ENCODE assay signal across 15 cellular contexts in the genomic region with DNA sequence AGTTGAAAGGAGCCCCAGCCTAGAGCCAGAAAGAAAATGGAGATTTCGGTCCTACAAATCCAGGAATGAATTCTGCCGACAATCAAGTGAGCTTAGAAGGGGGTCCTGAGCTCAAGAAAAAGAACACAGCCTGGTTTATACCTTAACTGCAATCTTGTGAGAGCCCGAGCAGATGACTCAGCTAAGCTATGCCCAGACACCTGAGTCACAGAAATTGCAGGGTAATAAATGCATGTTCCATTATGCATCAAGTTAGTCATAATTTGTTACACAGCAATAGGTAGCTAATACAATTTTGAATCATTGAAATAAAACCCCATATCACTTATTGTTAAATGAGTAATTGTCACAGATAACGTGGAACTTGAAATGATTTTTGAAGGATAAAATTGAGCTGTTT.
"Had no signal": no experiment of that assay in that cellular context is flagged by ENCODE, and none has a peak within 500 bp of the region (broad histone marks: within the 10 kb centered on the region; RNA-seq: fewer than 3 reads in every experiment).

No MANE protein-coding gene starts in this region.

- DNase-seq: activated CD4-positive, alpha-beta T cell treated with anti-CD3 and anti-CD28 coated beads for 36 hours; activated CD8-positive, alpha-beta T cell treated with anti-CD3 and anti-CD28 coated beads, Interleukin-2, amount 10 ng/mL, durations not matched to agents 7 days and 5 days; activated naive CD4-positive, alpha-beta T cell treated with anti-CD3 and anti-CD28 coated beads, Interleukin-2, amount 50 U/mL, for 16 hours; adrenal gland; effector memory CD8-positive, alpha-beta T cell; immature natural killer cell; right lobe of liver; spleen; stimulated activated CD4-positive, alpha-beta T cell treated with anti-CD3 and anti-CD28 coated beads, Interleukin-2, amount 100 ng/mL, for 24 hours; stimulated activated naive B cell treated with anti-CD40 and anti-IgM and Interleukin-4, amounts not matched to agents 10 μg/mL and 1 μg/mL and 100 μg/mL, for 72 hours; T-cell; T1000; transverse colon; WERI-Rb-1 had no signal

- H3K4me3 ChIP-seq: adrenal gland, prostate gland, right lobe of liver, spleen, transverse colon had no signal

- H3K36me3 ChIP-seq: adrenal gland, prostate gland, right lobe of liver, spleen, transverse colon, WERI-Rb-1 had no signal

- H3K27ac ChIP-seq: adrenal gland, prostate gland, right lobe of liver, spleen, transverse colon, WERI-Rb-1 had no signal

- H3K4me1 ChIP-seq: adrenal gland, prostate gland, right lobe of liver, spleen, transverse colon had no signal

- ATAC-seq: activated CD4-positive, alpha-beta T cell treated with anti-CD3 and anti-CD28 coated beads for 36 hours; activated CD8-positive, alpha-beta T cell treated with anti-CD3 and anti-CD28 coated beads, Interleukin-2, amount 10 ng/mL, durations not matched to agents 7 days and 5 days; effector memory CD8-positive, alpha-beta T cell; right lobe of liver; stimulated activated naive B cell treated with anti-CD40 and anti-IgM and Interleukin-4, amounts not matched to agents 10 μg/mL and 1 μg/mL and 100 μg/mL, for 72 hours; T-cell had no signal

- H3K9me3 ChIP-seq: adrenal gland, prostate gland, right lobe of liver, spleen, transverse colon had no signal

- H3K27me3 ChIP-seq: adrenal gland, right lobe of liver, spleen, transverse colon had no signal
